8 cellular contexts compared by ENCODE assay signal in the genomic region with DNA sequence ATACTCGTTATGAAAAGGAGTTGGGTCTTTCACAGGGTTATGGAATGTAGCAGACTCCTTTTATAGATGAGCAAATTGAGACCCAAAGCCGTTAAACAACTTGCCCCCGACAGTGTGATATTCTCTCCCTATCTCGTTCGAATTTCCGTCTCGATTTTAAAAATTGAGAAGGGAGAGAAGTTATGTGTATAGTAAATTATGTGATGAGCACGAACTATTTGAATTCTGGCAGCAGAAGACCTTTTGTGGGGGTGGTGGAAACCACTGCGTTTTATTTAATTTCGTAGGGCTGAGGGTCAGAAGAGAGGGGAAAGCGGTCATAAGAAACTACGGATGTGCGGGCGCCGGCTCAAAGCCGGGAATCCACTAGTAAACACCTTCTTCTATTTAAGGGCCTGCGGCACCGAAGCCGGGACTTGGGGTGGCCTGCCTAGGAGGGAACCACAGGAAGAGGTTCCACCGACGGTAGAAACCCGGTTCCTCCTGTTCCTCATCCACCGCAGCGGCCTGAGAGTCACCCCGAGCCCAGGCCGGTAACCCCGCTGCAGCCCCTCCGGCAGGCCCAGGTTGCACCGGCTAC. TPM values are rescaled to one million over a fixed set of nuclear protein-coding genes. Genes with fewer than 3 reads are reported as not detected.
DNase-seq lines count a peak whose midpoint lies in the region; ATAC-seq and FAIRE-seq lines count a peak whose summit lies in the region.

No MANE protein-coding gene starts in this region.

- intact Hi-C loops in activated T-helper 1 cell treated with anti-CD3 and anti-CD28 coated beads, Interleukin-12 subunit alpha, Interleukin-12 subunit beta, Interleukin-2, Interleukin-4 antibody, amounts not matched to agents 30 ng/mL and 10 ng/mL and 1 ng/mL, durations not matched to agents 14 hours and 24 hours and 36 hours (cut with micrococcal nuclease), result loop anchor here (1.0 to 10.0 kb wide), 6 partner anchors 150 to 750 kb away; partner anchors contain the start of genes ATP6AP2 and CASK
- intact Hi-C loops in left cardiac atrium (cut with DNase I), result loop anchor here in 1 of 2 donors (10.0 kb wide), 1 partner anchor 112 kb away; the partner anchor contains the start of gene NYX

- DNase-seq in Daoy (ENCODE audit: low read depth), result peak; percentile 37
- DNase-seq in HT1080 (ENCODE audit: low read depth), result peak; percentile 29
- DNase-seq in activated T-helper 1 cell treated with anti-CD3 and anti-CD28 coated beads, Interleukin-12 subunit alpha, Interleukin-12 subunit beta, Interleukin-2, Interleukin-4 antibody, amounts not matched to agents 30 ng/mL and 10 ng/mL and 1 ng/mL, durations not matched to agents 14 hours and 24 hours and 36 hours (ENCODE audit: low spot score), result no peak
- peak; percentile 42 for DNase-seq in left cardiac atrium
- peak; percentile 87 for DNase-seq in retina
- no peak for DNase-seq in HTR-8/SVneo (ENCODE audit: insufficient read length, low spot score)
- DNase-seq in ureter (ENCODE audit: low spot score), result no peak

- FAIRE-seq in HTR-8/SVneo (lab: Jason Lieb, UNC), result no peak

- H3K27ac Mint-ChIP-seq in activated T-helper 1 cell treated with anti-CD3 and anti-CD28 coated beads, Interleukin-12 subunit alpha, Interleukin-12 subunit beta, Interleukin-2, Interleukin-4 antibody, amounts not matched to agents 30 ng/mL and 10 ng/mL and 1 ng/mL, durations not matched to agents 14 hours and 24 hours and 36 hours, result peak overlapping the region; percentile 99

- peaks cover 19% of the 10 kb centered on the region for H3K36me3 Mint-ChIP-seq in activated T-helper 1 cell treated with anti-CD3 and anti-CD28 coated beads, Interleukin-12 subunit alpha, Interleukin-12 subunit beta, Interleukin-2, Interleukin-4 antibody, amounts not matched to agents 30 ng/mL and 10 ng/mL and 1 ng/mL, durations not matched to agents 14 hours and 24 hours and 36 hours (ENCODE audit: low read depth)

- H3K4me1 Mint-ChIP-seq in activated T-helper 1 cell treated with anti-CD3 and anti-CD28 coated beads, Interleukin-12 subunit alpha, Interleukin-12 subunit beta, Interleukin-2, Interleukin-4 antibody, amounts not matched to agents 30 ng/mL and 10 ng/mL and 1 ng/mL, durations not matched to agents 14 hours and 24 hours and 36 hours (ENCODE audit: low read depth), result peaks cover 29% of the 10 kb centered on the region

- H3K9me3 Mint-ChIP-seq in activated T-helper 1 cell treated with anti-CD3 and anti-CD28 coated beads, Interleukin-12 subunit alpha, Interleukin-12 subunit beta, Interleukin-2, Interleukin-4 antibody, amounts not matched to agents 30 ng/mL and 10 ng/mL and 1 ng/mL, durations not matched to agents 14 hours and 24 hours and 36 hours, result no peaks in the 10 kb centered on the region

- H3K27me3 Mint-ChIP-seq in activated T-helper 1 cell treated with anti-CD3 and anti-CD28 coated beads, Interleukin-12 subunit alpha, Interleukin-12 subunit beta, Interleukin-2, Interleukin-4 antibody, amounts not matched to agents 30 ng/mL and 10 ng/mL and 1 ng/mL, durations not matched to agents 14 hours and 24 hours and 36 hours (ENCODE audit: insufficient read depth), result peaks cover 5% of the 10 kb centered on the region

- H3K4me3 Mint-ChIP-seq in activated T-helper 1 cell treated with anti-CD3 and anti-CD28 coated beads, Interleukin-12 subunit alpha, Interleukin-12 subunit beta, Interleukin-2, Interleukin-4 antibody, amounts not matched to agents 30 ng/mL and 10 ng/mL and 1 ng/mL, durations not matched to agents 14 hours and 24 hours and 36 hours, result peak overlapping the region; percentile 91

- peak; percentile 10 for ATAC-seq in GM19467 (IDR thresholded peaks at IDR 0.05; ENCODE audit: unreplicated experiment)
- ATAC-seq in left cardiac atrium, result peak in 1 of 2 donors; percentile 1

RNA-seq across cellular contexts. Expression of gene DDX3X, which starts 1.5 kb away (rescaled TPM):
- total RNA-seq in Daoy (2014; rRNA removed; shearing (Covaris generic)), result 181 and 219 TPM in 2 replicates
- total RNA-seq in HT1080 (2014; rRNA removed; shearing (Covaris generic)), result 142 and 164 TPM in 2 replicates
- polyA plus RNA-seq in HT1080 (2015; cell fraction: cytosol; rRNA removed), result 102 and 106 TPM in 2 replicates
- 251 and 258 TPM in 2 replicates for polyA plus RNA-seq in HT1080 (2015; cell fraction: nucleus; rRNA removed)
- 312 and 337 TPM in 2 replicates for total RNA-seq in activated T-helper 1 cell treated with anti-CD3 and anti-CD28 coated beads, Interleukin-12 subunit alpha, Interleukin-12 subunit beta, Interleukin-2, Interleukin-4 antibody, amounts not matched to agents 30 ng/mL and 10 ng/mL and 1 ng/mL, durations not matched to agents 14 hours and 24 hours and 36 hours
- 100 to 1,000 TPM; 137 to 301 TPM for total RNA-seq in left cardiac atrium
- 247 TPM for total RNA-seq in ureter

Comparison
In these comparisons a context has a peak if more than half of its experiments do, and no peak if none do; other contexts are left out.
1. DNase-seq: peak in Daoy (single experiment), HT1080 (single experiment), left cardiac atrium (single experiment) and retina (single experiment); none in activated T-helper 1 cell treated with anti-CD3 and anti-CD28 coated beads, Interleukin-12 subunit alpha, Interleukin-12 subunit beta, Interleukin-2, Interleukin-4 antibody, amounts not matched to agents 30 ng/mL and 10 ng/mL and 1 ng/mL, durations not matched to agents 14 hours and 24 hours and 36 hours (single experiment), HTR-8/SVneo (single experiment) and ureter (single experiment).